ENCODE assay signal across 30 cellular contexts in the genomic region with DNA sequence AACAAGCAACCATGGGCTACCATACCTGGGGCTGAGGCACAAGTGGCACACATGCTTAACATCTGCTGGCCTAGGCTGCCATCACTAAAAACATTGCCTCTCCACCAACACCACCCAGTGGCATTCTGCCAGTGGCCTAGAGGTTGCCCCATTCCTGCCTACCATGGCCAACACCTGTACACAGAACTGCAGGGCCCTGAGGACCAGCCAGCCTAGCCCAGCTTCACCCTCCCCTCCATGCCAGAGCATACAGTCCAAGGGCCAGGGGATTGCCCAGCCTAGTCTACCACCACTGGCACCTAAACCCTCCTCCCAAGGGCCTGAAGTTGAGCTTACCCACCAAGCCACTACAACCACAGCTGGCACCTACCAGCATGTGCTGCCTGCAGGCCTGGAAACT.
"Had no signal": no experiment of that assay in that cellular context is flagged by ENCODE, and none has a peak within 500 bp of the region (broad histone marks: within the 10 kb centered on the region; RNA-seq: fewer than 3 reads in every experiment).

No MANE protein-coding gene starts in this region.

- FAIRE-seq: colon had no signal

- H3K27me3 ChIP-seq: body of pancreas, esophagus muscularis mucosa, foreskin keratinocyte, gastrocnemius medialis had no signal

- H3K9me3 ChIP-seq: body of pancreas, esophagus muscularis mucosa, gastrocnemius medialis had no signal

- H3K36me3 ChIP-seq: esophagus muscularis mucosa, gastrocnemius medialis, WERI-Rb-1 had no signal

- H3K4me1 ChIP-seq: body of pancreas, esophagus muscularis mucosa, foreskin keratinocyte had no signal

- H3K4me3 ChIP-seq: body of pancreas, esophagus muscularis mucosa, gastrocnemius medialis had no signal

- H3K27ac ChIP-seq: body of pancreas, esophagus muscularis mucosa, foreskin keratinocyte, gastrocnemius medialis, WERI-Rb-1 had no signal

- DNase-seq: activated B cell treated with CpG ODN at 0.5 μM for 24 hours; activated CD4-positive, alpha-beta T cell treated with anti-CD3 and anti-CD28 coated beads for 48 hours; activated CD4-positive, alpha-beta T cell treated with anti-CD3 and anti-CD28 coated beads, Interleukin-2, amount 50 U/mL, for 1 hour; activated CD4-positive, alpha-beta T cell treated with anti-CD3 and anti-CD28 coated beads, Interleukin-2, amount 50 U/mL, for 48 hours; activated CD8-positive, alpha-beta memory T cell treated with anti-CD3 and anti-CD28 coated beads for 24 hours; activated CD8-positive, alpha-beta T cell treated with anti-CD3 and anti-CD28 coated beads for 36 hours; activated effector memory CD4-positive, alpha-beta T cell treated with Interleukin-2 at 50 U/mL for 16 hours; activated gamma-delta T cell treated with Interleukin-2 at 50 U/mL for 16 hours; activated naive CD4-positive, alpha-beta T cell treated with anti-CD3 and anti-CD28 coated beads, Interleukin-2, amount 50 U/mL, for 16 hours; activated naive CD4-positive, alpha-beta T cell treated with Interleukin-2 at 50 U/mL for 16 hours; activated T-cell treated with anti-CD3 and anti-CD28 coated beads, Interleukin-2, amount 50 U/mL, for 4 hours; amniotic stem cell; anterior cingulate cortex; body of pancreas; caudate nucleus; cortex of kidney; dermis blood vessel endothelial cell; effector CD4-positive, alpha-beta T cell; effector memory CD8-positive, alpha-beta T cell; erythroblast; foreskin keratinocyte; gastrocnemius medialis; T-helper 1 cell; T-helper 17 cell; T1000; WERI-Rb-1 had no signal

- ATAC-seq: activated CD4-positive, CD25-positive, alpha-beta regulatory T cell treated with anti-CD3 and anti-CD28 coated beads, Interleukin-2, amount 50 U/mL, for 24 hours; activated CD8-positive, alpha-beta T cell treated with anti-CD3 and anti-CD28 coated beads for 36 hours; activated T-cell treated with anti-CD3 and anti-CD28 coated beads, Interleukin-2, amount 50 U/mL, for 4 hours; activated T-helper 17 cell treated with anti-CD3 and anti-CD28 coated beads, Interleukin-2, amount 50 U/mL, for 72 hours; body of pancreas; effector memory CD8-positive, alpha-beta T cell; foreskin keratinocyte; gastrocnemius medialis; T-helper 17 cell had no signal
